In the genomic region with DNA sequence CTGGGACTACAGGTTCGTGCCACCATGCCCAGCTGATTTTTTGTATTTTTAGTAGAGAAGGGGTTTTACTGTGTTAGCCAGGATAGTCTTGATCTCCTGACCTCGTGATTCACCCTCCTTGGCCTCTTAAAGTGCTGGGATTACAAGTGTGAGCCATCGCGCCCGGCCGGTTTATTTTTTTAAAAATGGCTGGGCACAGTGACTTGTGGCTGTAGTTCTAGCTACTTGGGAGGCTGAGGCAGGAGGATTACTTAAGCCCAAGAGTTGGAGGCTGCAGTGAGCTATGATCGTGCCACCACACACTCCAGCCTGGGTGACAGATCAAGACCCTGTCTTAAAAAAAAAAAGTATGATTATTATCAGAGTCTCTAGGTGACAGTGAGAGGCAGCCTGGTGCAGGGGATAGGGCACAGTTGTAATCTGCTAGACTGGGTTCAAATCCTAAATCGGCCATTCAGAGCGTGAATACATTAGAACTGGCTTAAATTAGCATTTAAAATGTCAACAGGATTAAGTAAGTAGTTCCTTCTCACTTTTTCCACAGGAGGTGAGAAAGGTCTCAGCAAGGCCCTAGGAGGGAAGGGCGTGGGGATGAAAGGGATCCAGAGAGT, we compare ENCODE assay signal across 8 cellular contexts. TPM values are rescaled to one million over a fixed set of nuclear protein-coding genes. Genes with fewer than 3 reads are reported as not detected.
DNase-seq lines count a peak whose midpoint lies in the region; ATAC-seq and TF ChIP-seq lines count a peak whose summit lies in the region.

No MANE protein-coding gene starts in this region.

- in situ Hi-C loops in gastrocnemius medialis (cut with MboI; ENCODE audit: low sequenced_read_pairs in 4 of 4), result loop anchor here in 2 of 4 donors (10.0 to 25.0 kb wide), 2 partner anchors 70 to 628 kb away; no protein-coding TSS in a partner anchor

- TF ChIP-seq POLR2A in Peyer's patch (IDR thresholded peaks at IDR 0.05) (no peak), esophagus muscularis mucosa (IDR thresholded peaks at IDR 0.05; ENCODE audit: low read depth) (no peak), gastrocnemius medialis (IDR thresholded peaks at IDR 0.05) (no peak)

- H3K4me3 ChIP-seq in Peyer's patch (peak overlapping the region; percentile 46 to 85 (median 54)), esophagus muscularis mucosa (peak overlapping the region; percentile 57 to 68 (median 62)), gastrocnemius medialis (peak overlapping the region; percentile 60 to 63 (median 63))

- H3K36me3 ChIP-seq in Peyer's patch, result no peaks in the 10 kb centered on the region
- H3K36me3 ChIP-seq in esophagus muscularis mucosa, result no peaks in the 10 kb centered on the region
- no peaks in the 10 kb centered on the region for H3K36me3 ChIP-seq in gastrocnemius medialis

- TF ChIP-seq CTCF in Peyer's patch (IDR thresholded peaks at IDR 0.05), result no peak
- no peak for TF ChIP-seq CTCF in esophagus muscularis mucosa (IDR thresholded peaks at IDR 0.05)
- no peak for TF ChIP-seq CTCF in gastrocnemius medialis (IDR thresholded peaks at IDR 0.05 in 4 of 5, conservative IDR thresholded peaks at IDR 0.05 in 1 of 5)

- H3K27ac ChIP-seq in Peyer's patch (peak overlapping the region; percentile 66 to 94 (median 77)), esophagus muscularis mucosa (replicated peaks in 1 of 4) (peak overlapping the region; percentile 83 to 91 (median 86)), gastrocnemius medialis (peak overlapping the region; percentile 84 to 91 (median 87))

- intact Hi-C loops in esophagus muscularis mucosa (cut with DNase I) (loop anchor here (5.0 to 10.0 kb wide), 2 partner anchors 67 to 490 kb away; a partner anchor contains a TSS), gastrocnemius medialis (cut with DNase I; ENCODE audit: low total_unique reads) (loop anchor here (5.0 kb wide), 1 partner anchor 72 kb away; no protein-coding TSS in a partner anchor)

- no peak for DNase-seq in Peyer's patch
- no peak for DNase-seq in esophagus muscularis mucosa (ENCODE audit: extremely low spot score)
- DNase-seq in gastrocnemius medialis, result no peak
- no peak for DNase-seq in SKM-1 (lab: John Stamatoyannopoulos, UW; ENCODE audit: unreplicated experiment)
- DNase-seq in globus pallidus (ENCODE audit: low spot score), result no peak

- H3K4me1 ChIP-seq in Peyer's patch, result peaks cover 0 to 31% (median 3%) of the 10 kb centered on the region in 4 donors
- peaks cover 23 to 43% (median 31%) of the 10 kb centered on the region in 4 donors for H3K4me1 ChIP-seq in esophagus muscularis mucosa
- peaks cover 22 to 40% of the 10 kb centered on the region in 2 donors for H3K4me1 ChIP-seq in gastrocnemius medialis

- no peak for TF ChIP-seq EP300 in esophagus muscularis mucosa (IDR thresholded peaks at IDR 0.05)

- H3K9me3 ChIP-seq in Peyer's patch (no peaks in the 10 kb centered on the region), esophagus muscularis mucosa (no peaks in the 10 kb centered on the region), gastrocnemius medialis (no peaks in the 10 kb centered on the region)

- WGBS in esophagus muscularis mucosa, result 61% methylated on average over 10 of the region's 10 CpGs

- ATAC-seq in GM18909 (IDR thresholded peaks at IDR 0.05; ENCODE audit: poor library complexity, unreplicated experiment) (peak; percentile 20), gastrocnemius medialis (no peak), GM18502 (IDR thresholded peaks at IDR 0.05; ENCODE audit: poor library complexity, unreplicated experiment) (no peak), HG02970 (IDR thresholded peaks at IDR 0.05; ENCODE audit: low FRiP score, unreplicated experiment) (no peak)

- H3K27me3 ChIP-seq in Peyer's patch, result no peaks in the 10 kb centered on the region
- no peaks in the 10 kb centered on the region for H3K27me3 ChIP-seq in esophagus muscularis mucosa
- no peaks in the 10 kb centered on the region for H3K27me3 ChIP-seq in gastrocnemius medialis

RNA-seq across cellular contexts. Expression of a gene that starts 0.4 kb away (rescaled TPM):
- total RNA-seq in Peyer's patch, result 100 to 1,000 TPM in 1 of 4 donors, 10 to 100 TPM in 3; 21.5 to 137 (median 83.4) TPM
- total RNA-seq in esophagus muscularis mucosa, result 10 to 100 TPM; 28.7 to 39.7 (median 34.2) TPM
- total RNA-seq in gastrocnemius medialis, result 10 to 100 TPM; 17.3 to 38.6 (median 30.9) TPM
